Comparison of ENCODE assay signal across 1 cellular context in the genomic region with DNA sequence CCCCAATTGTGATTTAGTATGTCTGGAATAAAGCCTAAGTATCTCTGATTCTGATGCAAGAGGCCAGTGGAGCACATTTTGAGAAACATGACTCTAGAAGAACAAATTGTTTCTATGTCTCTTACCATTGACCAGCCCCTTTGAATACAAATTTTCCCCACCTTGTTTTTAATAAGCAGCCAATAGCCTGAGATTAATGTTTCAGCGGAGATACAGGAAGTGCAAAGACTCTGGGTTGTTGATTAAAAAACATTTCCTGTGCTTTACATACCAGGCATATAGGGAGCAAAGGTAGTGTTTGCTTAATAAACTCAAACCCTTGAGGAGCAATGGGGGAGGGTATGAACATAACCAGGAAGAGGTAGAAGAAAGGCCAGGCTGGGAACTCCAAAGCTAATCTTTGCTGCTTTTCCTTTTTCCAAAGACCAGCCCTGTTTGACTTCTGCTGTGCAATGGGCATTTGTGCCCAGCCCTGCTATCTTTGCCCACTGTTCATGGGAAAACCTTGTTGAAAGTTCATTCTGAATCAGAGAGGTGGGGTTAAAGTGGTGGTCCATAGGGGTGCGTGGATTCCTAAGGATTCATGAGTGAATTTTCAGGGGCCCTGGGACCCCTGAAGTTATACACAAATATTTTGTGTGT.
TF ChIP-seq lines count a peak whose summit lies in the region.

No MANE protein-coding gene starts in this region.

TF ChIP-seq in HepG2, 621 proteins besides CTCF, POLR2A, EP300 and RAD21 (continued from another document and continues in another):
- TF ChIP-seq, protein P1, sequence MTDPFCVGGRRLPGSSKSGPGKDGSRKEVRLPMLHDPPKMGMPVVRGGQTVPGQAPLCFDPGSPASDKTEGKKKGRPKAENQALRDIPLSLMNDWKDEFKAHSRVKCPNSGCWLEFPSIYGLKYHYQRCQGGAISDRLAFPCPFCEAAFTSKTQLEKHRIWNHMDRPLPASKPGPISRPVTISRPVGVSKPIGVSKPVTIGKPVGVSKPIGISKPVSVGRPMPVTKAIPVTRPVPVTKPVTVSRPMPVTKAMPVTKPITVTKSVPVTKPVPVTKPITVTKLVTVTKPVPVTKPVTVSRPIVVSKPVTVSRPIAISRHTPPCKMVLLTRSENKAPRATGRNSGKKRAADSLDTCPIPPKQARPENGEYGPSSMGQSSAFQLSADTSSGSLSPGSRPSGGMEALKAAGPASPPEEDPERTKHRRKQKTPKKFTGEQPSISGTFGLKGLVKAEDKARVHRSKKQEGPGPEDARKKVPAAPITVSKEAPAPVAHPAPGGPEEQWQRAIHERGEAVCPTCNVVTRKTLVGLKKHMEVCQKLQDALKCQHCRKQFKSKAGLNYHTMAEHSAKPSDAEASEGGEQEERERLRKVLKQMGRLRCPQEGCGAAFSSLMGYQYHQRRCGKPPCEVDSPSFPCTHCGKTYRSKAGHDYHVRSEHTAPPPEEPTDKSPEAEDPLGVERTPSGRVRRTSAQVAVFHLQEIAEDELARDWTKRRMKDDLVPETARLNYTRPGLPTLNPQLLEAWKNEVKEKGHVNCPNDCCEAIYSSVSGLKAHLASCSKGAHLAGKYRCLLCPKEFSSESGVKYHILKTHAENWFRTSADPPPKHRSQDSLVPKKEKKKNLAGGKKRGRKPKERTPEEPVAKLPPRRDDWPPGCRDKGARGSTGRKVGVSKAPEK (CRISPR knock-in tag; IDR thresholded peaks at IDR 0.05; ENCODE audit: borderline replicate concordance) = peak; percentile 97; the same call in 1 of the 2 replicates
- TF ChIP-seq MIER2 (CRISPR knock-in tag; IDR thresholded peaks at IDR 0.05) (peak; percentile 84), DNMT3B (CRISPR knock-in tag; conservative IDR thresholded peaks at IDR 0.05) (peak; percentile 79; the same call in 1 of the 2 replicates), ZNF251 (CRISPR knock-in tag; IDR thresholded peaks at IDR 0.05) (no peak), FOSL2 (CRISPR knock-in tag; IDR thresholded peaks at IDR 0.05) (peak; percentile 56; the same call in 1 of the 2 replicates), NR2F2 (IDR thresholded peaks at IDR 0.05; ENCODE audit: borderline replicate concordance, low read depth) (peak; percentile 81; the same call in 1 of the 2 replicates), ETV5 (CRISPR knock-in tag; IDR thresholded peaks at IDR 0.05; ENCODE audit: borderline replicate concordance) (peak; percentile 99), HDAC2 (CRISPR knock-in tag; IDR thresholded peaks at IDR 0.05) (peak; percentile 95), KDM3A (CRISPR knock-in tag; IDR thresholded peaks at IDR 0.05; ENCODE audit: low read depth) (peak; percentile 85), TCF7 (IDR thresholded peaks at IDR 0.05; ENCODE audit: low read depth) (peak; percentile 87), MED13 (CRISPR knock-in tag; IDR thresholded peaks at IDR 0.05) (no peak; the same call in 1 of the 2 replicates), ZNF564 (CRISPR knock-in tag; IDR thresholded peaks at IDR 0.05) (0 out of 2 replicates have a peak, but pooled peaks have one; percentile 78), ESRRA (CRISPR knock-in tag; IDR thresholded peaks at IDR 0.05; ENCODE audit: low read depth) (peak; percentile 26; the same call in 1 of the 2 replicates), SAP130 (CRISPR knock-in tag; IDR thresholded peaks at IDR 0.05; ENCODE audit: low read depth) (peak; percentile 72), SMAD1 (CRISPR knock-in tag; IDR thresholded peaks at IDR 0.05; ENCODE audit: borderline replicate concordance, low read depth) (no peak), GFI1 (CRISPR knock-in tag; IDR thresholded peaks at IDR 0.05; ENCODE audit: borderline replicate concordance) (peak; percentile 75; the same call in 1 of the 2 replicates), CHD2 (IDR thresholded peaks at IDR 0.05; ENCODE audit: low read depth, low read length) (no peak; the same call in 1 of the 2 replicates), CEBPB (IDR thresholded peaks at IDR 0.05; ENCODE audit: borderline replicate concordance, low read depth, low read length) (no peak), DMAP1 (CRISPR knock-in tag; IDR thresholded peaks at IDR 0.05) (peak; percentile 64; the same call in 1 of the 2 replicates), RFX3 (CRISPR knock-in tag; IDR thresholded peaks at IDR 0.05) (no peak)
- TF ChIP-seq, protein P2, sequence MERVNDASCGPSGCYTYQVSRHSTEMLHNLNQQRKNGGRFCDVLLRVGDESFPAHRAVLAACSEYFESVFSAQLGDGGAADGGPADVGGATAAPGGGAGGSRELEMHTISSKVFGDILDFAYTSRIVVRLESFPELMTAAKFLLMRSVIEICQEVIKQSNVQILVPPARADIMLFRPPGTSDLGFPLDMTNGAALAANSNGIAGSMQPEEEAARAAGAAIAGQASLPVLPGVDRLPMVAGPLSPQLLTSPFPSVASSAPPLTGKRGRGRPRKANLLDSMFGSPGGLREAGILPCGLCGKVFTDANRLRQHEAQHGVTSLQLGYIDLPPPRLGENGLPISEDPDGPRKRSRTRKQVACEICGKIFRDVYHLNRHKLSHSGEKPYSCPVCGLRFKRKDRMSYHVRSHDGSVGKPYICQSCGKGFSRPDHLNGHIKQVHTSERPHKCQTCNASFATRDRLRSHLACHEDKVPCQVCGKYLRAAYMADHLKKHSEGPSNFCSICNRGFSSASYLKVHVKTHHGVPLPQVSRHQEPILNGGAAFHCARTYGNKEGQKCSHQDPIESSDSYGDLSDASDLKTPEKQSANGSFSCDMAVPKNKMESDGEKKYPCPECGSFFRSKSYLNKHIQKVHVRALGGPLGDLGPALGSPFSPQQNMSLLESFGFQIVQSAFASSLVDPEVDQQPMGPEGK (CRISPR knock-in tag; IDR thresholded peaks at IDR 0.05) = peak; percentile 63; the same call in 1 of the 2 replicates
- TF ChIP-seq, protein P3, sequence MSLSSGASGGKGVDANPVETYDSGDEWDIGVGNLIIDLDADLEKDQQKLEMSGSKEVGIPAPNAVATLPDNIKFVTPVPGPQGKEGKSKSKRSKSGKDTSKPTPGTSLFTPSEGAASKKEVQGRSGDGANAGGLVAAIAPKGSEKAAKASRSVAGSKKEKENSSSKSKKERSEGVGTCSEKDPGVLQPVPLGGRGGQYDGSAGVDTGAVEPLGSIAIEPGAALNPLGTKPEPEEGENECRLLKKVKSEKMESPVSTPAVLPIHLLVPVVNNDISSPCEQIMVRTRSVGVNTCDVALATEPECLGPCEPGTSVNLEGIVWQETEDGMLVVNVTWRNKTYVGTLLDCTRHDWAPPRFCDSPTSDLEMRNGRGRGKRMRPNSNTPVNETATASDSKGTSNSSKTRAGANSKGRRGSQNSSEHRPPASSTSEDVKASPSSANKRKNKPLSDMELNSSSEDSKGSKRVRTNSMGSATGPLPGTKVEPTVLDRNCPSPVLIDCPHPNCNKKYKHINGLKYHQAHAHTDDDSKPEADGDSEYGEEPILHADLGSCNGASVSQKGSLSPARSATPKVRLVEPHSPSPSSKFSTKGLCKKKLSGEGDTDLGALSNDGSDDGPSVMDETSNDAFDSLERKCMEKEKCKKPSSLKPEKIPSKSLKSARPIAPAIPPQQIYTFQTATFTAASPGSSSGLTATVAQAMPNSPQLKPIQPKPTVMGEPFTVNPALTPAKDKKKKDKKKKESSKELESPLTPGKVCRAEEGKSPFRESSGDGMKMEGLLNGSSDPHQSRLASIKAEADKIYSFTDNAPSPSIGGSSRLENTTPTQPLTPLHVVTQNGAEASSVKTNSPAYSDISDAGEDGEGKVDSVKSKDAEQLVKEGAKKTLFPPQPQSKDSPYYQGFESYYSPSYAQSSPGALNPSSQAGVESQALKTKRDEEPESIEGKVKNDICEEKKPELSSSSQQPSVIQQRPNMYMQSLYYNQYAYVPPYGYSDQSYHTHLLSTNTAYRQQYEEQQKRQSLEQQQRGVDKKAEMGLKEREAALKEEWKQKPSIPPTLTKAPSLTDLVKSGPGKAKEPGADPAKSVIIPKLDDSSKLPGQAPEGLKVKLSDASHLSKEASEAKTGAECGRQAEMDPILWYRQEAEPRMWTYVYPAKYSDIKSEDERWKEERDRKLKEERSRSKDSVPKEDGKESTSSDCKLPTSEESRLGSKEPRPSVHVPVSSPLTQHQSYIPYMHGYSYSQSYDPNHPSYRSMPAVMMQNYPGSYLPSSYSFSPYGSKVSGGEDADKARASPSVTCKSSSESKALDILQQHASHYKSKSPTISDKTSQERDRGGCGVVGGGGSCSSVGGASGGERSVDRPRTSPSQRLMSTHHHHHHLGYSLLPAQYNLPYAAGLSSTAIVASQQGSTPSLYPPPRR (CRISPR knock-in tag; IDR thresholded peaks at IDR 0.05; ENCODE audit: borderline replicate concordance) = peak; percentile 89; the same call in 1 of the 2 replicates
- TF ChIP-seq, protein P4, sequence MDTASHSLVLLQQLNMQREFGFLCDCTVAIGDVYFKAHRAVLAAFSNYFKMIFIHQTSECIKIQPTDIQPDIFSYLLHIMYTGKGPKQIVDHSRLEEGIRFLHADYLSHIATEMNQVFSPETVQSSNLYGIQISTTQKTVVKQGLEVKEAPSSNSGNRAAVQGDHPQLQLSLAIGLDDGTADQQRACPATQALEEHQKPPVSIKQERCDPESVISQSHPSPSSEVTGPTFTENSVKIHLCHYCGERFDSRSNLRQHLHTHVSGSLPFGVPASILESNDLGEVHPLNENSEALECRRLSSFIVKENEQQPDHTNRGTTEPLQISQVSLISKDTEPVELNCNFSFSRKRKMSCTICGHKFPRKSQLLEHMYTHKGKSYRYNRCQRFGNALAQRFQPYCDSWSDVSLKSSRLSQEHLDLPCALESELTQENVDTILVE (CRISPR knock-in tag; IDR thresholded peaks at IDR 0.05) = peak; percentile 94
- TF ChIP-seq, protein P5, sequence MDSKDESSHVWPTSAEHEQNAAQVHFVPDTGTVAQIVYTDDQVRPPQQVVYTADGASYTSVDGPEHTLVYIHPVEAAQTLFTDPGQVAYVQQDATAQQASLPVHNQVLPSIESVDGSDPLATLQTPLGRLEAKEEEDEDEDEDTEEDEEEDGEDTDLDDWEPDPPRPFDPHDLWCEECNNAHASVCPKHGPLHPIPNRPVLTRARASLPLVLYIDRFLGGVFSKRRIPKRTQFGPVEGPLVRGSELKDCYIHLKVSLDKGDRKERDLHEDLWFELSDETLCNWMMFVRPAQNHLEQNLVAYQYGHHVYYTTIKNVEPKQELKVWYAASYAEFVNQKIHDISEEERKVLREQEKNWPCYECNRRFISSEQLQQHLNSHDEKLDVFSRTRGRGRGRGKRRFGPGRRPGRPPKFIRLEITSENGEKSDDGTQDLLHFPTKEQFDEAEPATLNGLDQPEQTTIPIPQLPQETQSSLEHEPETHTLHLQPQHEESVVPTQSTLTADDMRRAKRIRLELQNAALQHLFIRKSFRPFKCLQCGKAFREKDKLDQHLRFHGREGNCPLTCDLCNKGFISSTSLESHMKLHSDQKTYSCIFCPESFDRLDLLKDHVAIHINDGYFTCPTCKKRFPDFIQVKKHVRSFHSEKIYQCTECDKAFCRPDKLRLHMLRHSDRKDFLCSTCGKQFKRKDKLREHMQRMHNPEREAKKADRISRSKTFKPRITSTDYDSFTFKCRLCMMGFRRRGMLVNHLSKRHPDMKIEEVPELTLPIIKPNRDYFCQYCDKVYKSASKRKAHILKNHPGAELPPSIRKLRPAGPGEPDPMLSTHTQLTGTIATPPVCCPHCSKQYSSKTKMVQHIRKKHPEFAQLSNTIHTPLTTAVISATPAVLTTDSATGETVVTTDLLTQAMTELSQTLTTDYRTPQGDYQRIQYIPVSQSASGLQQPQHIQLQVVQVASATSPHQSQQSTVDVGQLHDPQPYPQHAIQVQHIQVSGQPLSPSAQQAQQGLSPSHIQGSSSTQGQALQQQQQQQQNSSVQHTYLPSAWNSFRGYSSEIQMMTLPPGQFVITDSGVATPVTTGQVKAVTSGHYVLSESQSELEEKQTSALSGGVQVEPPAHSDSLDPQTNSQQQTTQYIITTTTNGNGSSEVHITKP (CRISPR knock-in tag; IDR thresholded peaks at IDR 0.05; ENCODE audit: low read depth) = 0 out of 2 replicates have a peak, but pooled peaks have one; percentile 42
- TF ChIP-seq, protein P6, sequence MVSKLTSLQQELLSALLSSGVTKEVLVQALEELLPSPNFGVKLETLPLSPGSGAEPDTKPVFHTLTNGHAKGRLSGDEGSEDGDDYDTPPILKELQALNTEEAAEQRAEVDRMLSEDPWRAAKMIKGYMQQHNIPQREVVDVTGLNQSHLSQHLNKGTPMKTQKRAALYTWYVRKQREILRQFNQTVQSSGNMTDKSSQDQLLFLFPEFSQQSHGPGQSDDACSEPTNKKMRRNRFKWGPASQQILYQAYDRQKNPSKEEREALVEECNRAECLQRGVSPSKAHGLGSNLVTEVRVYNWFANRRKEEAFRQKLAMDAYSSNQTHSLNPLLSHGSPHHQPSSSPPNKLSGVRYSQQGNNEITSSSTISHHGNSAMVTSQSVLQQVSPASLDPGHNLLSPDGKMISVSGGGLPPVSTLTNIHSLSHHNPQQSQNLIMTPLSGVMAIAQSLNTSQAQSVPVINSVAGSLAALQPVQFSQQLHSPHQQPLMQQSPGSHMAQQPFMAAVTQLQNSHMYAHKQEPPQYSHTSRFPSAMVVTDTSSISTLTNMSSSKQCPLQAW (CRISPR knock-in tag; IDR thresholded peaks at IDR 0.05) = peak; percentile 95
- TF ChIP-seq, protein P7, sequence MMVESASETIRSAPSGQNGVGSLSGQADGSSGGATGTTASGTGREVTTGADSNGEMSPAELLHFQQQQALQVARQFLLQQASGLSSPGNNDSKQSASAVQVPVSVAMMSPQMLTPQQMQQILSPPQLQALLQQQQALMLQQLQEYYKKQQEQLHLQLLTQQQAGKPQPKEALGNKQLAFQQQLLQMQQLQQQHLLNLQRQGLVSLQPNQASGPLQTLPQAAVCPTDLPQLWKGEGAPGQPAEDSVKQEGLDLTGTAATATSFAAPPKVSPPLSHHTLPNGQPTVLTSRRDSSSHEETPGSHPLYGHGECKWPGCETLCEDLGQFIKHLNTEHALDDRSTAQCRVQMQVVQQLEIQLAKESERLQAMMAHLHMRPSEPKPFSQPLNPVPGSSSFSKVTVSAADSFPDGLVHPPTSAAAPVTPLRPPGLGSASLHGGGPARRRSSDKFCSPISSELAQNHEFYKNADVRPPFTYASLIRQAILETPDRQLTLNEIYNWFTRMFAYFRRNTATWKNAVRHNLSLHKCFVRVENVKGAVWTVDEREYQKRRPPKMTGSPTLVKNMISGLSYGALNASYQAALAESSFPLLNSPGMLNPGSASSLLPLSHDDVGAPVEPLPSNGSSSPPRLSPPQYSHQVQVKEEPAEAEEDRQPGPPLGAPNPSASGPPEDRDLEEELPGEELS (CRISPR knock-in tag; IDR thresholded peaks at IDR 0.05) = peak; percentile 97
- TF ChIP-seq, protein P8, sequence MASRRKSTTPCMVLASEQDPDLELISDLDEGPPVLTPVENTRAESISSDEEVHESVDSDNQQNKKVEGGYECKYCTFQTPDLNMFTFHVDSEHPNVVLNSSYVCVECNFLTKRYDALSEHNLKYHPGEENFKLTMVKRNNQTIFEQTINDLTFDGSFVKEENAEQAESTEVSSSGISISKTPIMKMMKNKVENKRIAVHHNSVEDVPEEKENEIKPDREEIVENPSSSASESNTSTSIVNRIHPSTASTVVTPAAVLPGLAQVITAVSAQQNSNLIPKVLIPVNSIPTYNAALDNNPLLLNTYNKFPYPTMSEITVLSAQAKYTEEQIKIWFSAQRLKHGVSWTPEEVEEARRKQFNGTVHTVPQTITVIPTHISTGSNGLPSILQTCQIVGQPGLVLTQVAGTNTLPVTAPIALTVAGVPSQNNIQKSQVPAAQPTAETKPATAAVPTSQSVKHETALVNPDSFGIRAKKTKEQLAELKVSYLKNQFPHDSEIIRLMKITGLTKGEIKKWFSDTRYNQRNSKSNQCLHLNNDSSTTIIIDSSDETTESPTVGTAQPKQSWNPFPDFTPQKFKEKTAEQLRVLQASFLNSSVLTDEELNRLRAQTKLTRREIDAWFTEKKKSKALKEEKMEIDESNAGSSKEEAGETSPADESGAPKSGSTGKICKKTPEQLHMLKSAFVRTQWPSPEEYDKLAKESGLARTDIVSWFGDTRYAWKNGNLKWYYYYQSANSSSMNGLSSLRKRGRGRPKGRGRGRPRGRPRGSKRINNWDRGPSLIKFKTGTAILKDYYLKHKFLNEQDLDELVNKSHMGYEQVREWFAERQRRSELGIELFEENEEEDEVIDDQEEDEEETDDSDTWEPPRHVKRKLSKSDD (CRISPR knock-in tag; IDR thresholded peaks at IDR 0.05; ENCODE audit: low read depth) = peak; percentile 75; the same call in 1 of the 2 replicates
